ENCODE assay signal across 1 cellular context in genomic region chr12:106302401-106303201, GRCh38.
TF ChIP-seq lines count a peak whose summit lies in the region.

Gene TCP11L2 (plus strand): TSS chr12:106302733. CDS start chr12:106311076, 8,343 bp downstream.

TF ChIP-seq in HepG2, 621 proteins besides CTCF, POLR2A, EP300 and RAD21 (continued from another document and continues in another):
- TF ChIP-seq PRDM10 (CRISPR knock-in tag; IDR thresholded peaks at IDR 0.05; ENCODE audit: low read depth) (peak; percentile 99), NONO (IDR thresholded peaks at IDR 0.05) (peak; percentile 70; the same call in 1 of the 2 replicates), NONO (CRISPR knock-in tag; conservative IDR thresholded peaks at IDR 0.05) (no peak; the same call in 1 of the 2 replicates), ZNF326 (CRISPR knock-in tag; IDR thresholded peaks at IDR 0.05; ENCODE audit: borderline replicate concordance) (no peak), KLF11 (CRISPR knock-in tag; IDR thresholded peaks at IDR 0.05) (no peak), ZNF768 (CRISPR knock-in tag; IDR thresholded peaks at IDR 0.05) (no peak; the same call in 1 of the 2 replicates), ZBTB20 (CRISPR knock-in tag; IDR thresholded peaks at IDR 0.05; ENCODE audit: borderline replicate concordance, low read depth) (no peak), RELA (CRISPR knock-in tag; IDR thresholded peaks at IDR 0.05) (no peak), CSRNP1 (CRISPR knock-in tag; IDR thresholded peaks at IDR 0.05) (no peak), ZGPAT (CRISPR knock-in tag; IDR thresholded peaks at IDR 0.05) (peak; percentile 62), GATAD1 (CRISPR knock-in tag; IDR thresholded peaks at IDR 0.05) (no peak), PAXIP1 (CRISPR knock-in tag; conservative IDR thresholded peaks at IDR 0.05) (peak; percentile 51), SMAD1 (CRISPR knock-in tag; IDR thresholded peaks at IDR 0.05; ENCODE audit: borderline replicate concordance, low read depth) (0 out of 2 replicates have a peak, but pooled peaks have one; percentile 57), KDM3A (CRISPR knock-in tag; IDR thresholded peaks at IDR 0.05; ENCODE audit: low read depth) (no peak), MAF1 (CRISPR knock-in tag; IDR thresholded peaks at IDR 0.05; ENCODE audit: borderline replicate concordance) (no peak), ZNF260 (CRISPR knock-in tag; IDR thresholded peaks at IDR 0.05; ENCODE audit: borderline replicate concordance, low read depth) (no peak), PLSCR1 (CRISPR knock-in tag; IDR thresholded peaks at IDR 0.05; ENCODE audit: borderline replicate concordance) (no peak), ZNF672 (CRISPR knock-in tag; IDR thresholded peaks at IDR 0.05) (no peak), ZFP1 (CRISPR knock-in tag; IDR thresholded peaks at IDR 0.05) (no peak), SALL1 (CRISPR knock-in tag; IDR thresholded peaks at IDR 0.05) (no peak; the same call in 1 of the 2 replicates), RAD51 (IDR thresholded peaks at IDR 0.05; ENCODE audit: borderline replicate concordance) (no peak), NFIB (CRISPR knock-in tag; IDR thresholded peaks at IDR 0.05; ENCODE audit: borderline replicate concordance) (no peak), KLF9 (CRISPR knock-in tag; IDR thresholded peaks at IDR 0.05; ENCODE audit: low read depth) (no peak), NFE2L1 (CRISPR knock-in tag; IDR thresholded peaks at IDR 0.05; ENCODE audit: borderline replicate concordance) (no peak), HNRNPH1 (optimal IDR thresholded peaks at IDR 0.05; ENCODE audit: low read depth, low read length) (no peak), ZMAT3 (CRISPR knock-in tag; conservative IDR thresholded peaks at IDR 0.05) (peak; percentile 60; the same call in 1 of the 2 replicates), ZNF570 (CRISPR knock-in tag; IDR thresholded peaks at IDR 0.05; ENCODE audit: borderline replicate concordance) (no peak), KAT8 (CRISPR knock-in tag; IDR thresholded peaks at IDR 0.05) (peak; percentile 60; the same call in 1 of the 2 replicates), RBM22 (optimal IDR thresholded peaks at IDR 0.05; ENCODE audit: low read length) (no peak), RARG (CRISPR knock-in tag; IDR thresholded peaks at IDR 0.05; ENCODE audit: low read depth) (0 out of 2 replicates have a peak, but pooled peaks have one; percentile 9), ATF5 (CRISPR knock-in tag; IDR thresholded peaks at IDR 0.05; ENCODE audit: low read depth) (peak; percentile 18; the same call in 1 of the 2 replicates), ZNF253 (CRISPR knock-in tag; IDR thresholded peaks at IDR 0.05; ENCODE audit: borderline replicate concordance) (no peak), ZNF138 (CRISPR knock-in tag; IDR thresholded peaks at IDR 0.05; ENCODE audit: low read depth) (peak; percentile 19; the same call in 1 of the 2 replicates), ZNF703 (CRISPR knock-in tag; IDR thresholded peaks at IDR 0.05; ENCODE audit: borderline replicate concordance) (no peak), SPEN (CRISPR knock-in tag; IDR thresholded peaks at IDR 0.05; ENCODE audit: low read depth) (no peak), TEF (CRISPR knock-in tag; IDR thresholded peaks at IDR 0.05) (no peak), NR2F6 (IDR thresholded peaks at IDR 0.05) (0 out of 2 replicates have a peak, but pooled peaks have one; percentile 8), NR2F6 (CRISPR knock-in tag; IDR thresholded peaks at IDR 0.05) (peak; percentile 19; the same call in 1 of the 2 replicates), RBFOX2 (IDR thresholded peaks at IDR 0.05; ENCODE audit: low read depth, low read length) (peak; percentile 71), MAX (IDR thresholded peaks at IDR 0.05) (no peak; the same call in 1 of the 2 replicates), FOXP1 (IDR thresholded peaks at IDR 0.05) (no peak), FOXP1 (CRISPR knock-in tag; IDR thresholded peaks at IDR 0.05) (peak; percentile 50), ZNF335 (CRISPR knock-in tag; IDR thresholded peaks at IDR 0.05) (no peak), CHD2 (IDR thresholded peaks at IDR 0.05; ENCODE audit: low read depth, low read length) (no peak), ZNF142 (CRISPR knock-in tag; IDR thresholded peaks at IDR 0.05) (no peak; the same call in 1 of the 2 replicates), ATF1 (CRISPR knock-in tag; IDR thresholded peaks at IDR 0.05) (no peak), ZFP36 (IDR thresholded peaks at IDR 0.05; ENCODE audit: borderline replicate concordance, low read depth, low read length, partially characterized antibody) (no peak), ZNF850 (CRISPR knock-in tag; conservative IDR thresholded peaks at IDR 0.05) (no peak; the same call in 1 of the 2 replicates)
